In the genomic region with DNA sequence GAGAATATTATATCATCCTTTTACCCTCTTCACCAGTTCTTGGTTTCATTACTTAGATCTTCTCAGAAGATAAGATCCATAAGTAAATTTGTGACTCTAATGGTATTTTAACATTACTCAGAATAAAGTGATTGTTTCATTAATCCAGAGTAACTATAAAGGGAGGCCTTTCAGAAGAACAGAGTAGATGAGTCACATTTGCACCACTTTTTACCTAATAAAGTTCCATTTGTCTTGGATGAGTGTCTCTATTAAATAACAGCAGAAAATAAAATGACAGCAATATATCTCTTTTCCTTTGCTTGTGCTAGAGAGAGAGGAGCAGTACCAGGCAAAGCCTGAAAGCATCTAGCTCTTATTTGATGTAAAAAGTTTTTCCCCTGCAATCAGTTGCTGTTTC, we compare ENCODE assay signal across 16 cellular contexts.
A peak's percentile ranks its signal among the peaks of the same experiment; 100 is the strongest.
DNase-seq lines count a peak whose midpoint lies in the region; ATAC-seq and TF ChIP-seq lines count a peak whose summit lies in the region.
"Had no signal": no experiment of that assay in that cellular context is flagged by ENCODE, and none has a peak within 500 bp of the region (broad histone marks: within the 10 kb centered on the region; RNA-seq: fewer than 3 reads in every experiment).

No MANE protein-coding gene starts in this region.

- no peak overlapping the region for H3K9ac ChIP-seq in MM.1S (ENCODE audit: low read length)
- H3K9ac ChIP-seq: BLaER1 treated with 17β-estradiol and CSF1 and Interleukin-3, amounts not matched to agents 10 nM and 100 nM had no signal

- H3K27me3 ChIP-seq in GM23338 (ENCODE audit: insufficient read depth) (no peaks in the 10 kb centered on the region), neuron (ENCODE audit: insufficient read depth, low read length) (no peaks in the 10 kb centered on the region), MM.1S (replicated peaks; ENCODE audit: insufficient read depth, low read length) (no peaks in the 10 kb centered on the region), gastroesophageal sphincter (no peaks in the 10 kb centered on the region)
- H3K27me3 ChIP-seq: BLaER1 treated with 17β-estradiol and CSF1 and Interleukin-3, amounts not matched to agents 10 nM and 100 nM had no signal

- no peak overlapping the region for H3K4me3 Mint-ChIP-seq in GM23338
- no peak overlapping the region for H3K4me3 Mint-ChIP-seq in chondrocyte (ENCODE audit: unreplicated experiment)
- H3K4me3 Mint-ChIP-seq in activated T-cell treated with anti-CD3 and anti-CD28 coated beads, Interleukin-2, amount 50 U/mL, for 4 hours: no peak overlapping the region
- H3K4me3 Mint-ChIP-seq: B cell; CD8-positive, alpha-beta T cell had no signal

- no peak for TF ChIP-seq EP300 in gastroesophageal sphincter (IDR thresholded peaks at IDR 0.05)

- H3K36me3 Mint-ChIP-seq in GM23338 (ENCODE audit: low read depth) (no peaks in the 10 kb centered on the region), chondrocyte (ENCODE audit: low read depth) (no peaks in the 10 kb centered on the region)
- H3K36me3 Mint-ChIP-seq in activated T-cell treated with anti-CD3 and anti-CD28 coated beads, Interleukin-2, amount 50 U/mL, for 4 hours (ENCODE audit: insufficient read depth): no peaks in the 10 kb centered on the region
- H3K36me3 Mint-ChIP-seq: CD8-positive, alpha-beta T cell had no signal

- H3K9me2 ChIP-seq in GM23338 (ENCODE audit: insufficient read depth): no peaks in the 10 kb centered on the region; the same call in 1 of the 2 replicates
- H3K9me2 ChIP-seq in MM.1S (replicated peaks; ENCODE audit: insufficient read depth, low read length): no peaks in the 10 kb centered on the region

- H3K4me1 Mint-ChIP-seq in GM23338 (peaks cover 2% of the 10 kb centered on the region; the same call in 1 of the 3 replicates), chondrocyte (ENCODE audit: low read depth) (peaks cover 22% of the 10 kb centered on the region)
- H3K4me1 Mint-ChIP-seq in activated T-cell treated with anti-CD3 and anti-CD28 coated beads, Interleukin-2, amount 50 U/mL, for 4 hours (ENCODE audit: low read depth): no peaks in the 10 kb centered on the region
- H3K4me1 Mint-ChIP-seq: B cell had no signal

- H2AFZ ChIP-seq in GM23338 (peak overlapping the region; percentile 79; the same call in 1 of the 2 replicates), neuron (ENCODE audit: low read depth, low read length) (peak overlapping the region; percentile 63), MM.1S (ENCODE audit: low read length) (no peak overlapping the region)

- H4K20me1 ChIP-seq in GM23338 (replicated peaks; ENCODE audit: insufficient read depth) (no peaks in the 10 kb centered on the region), MM.1S (ENCODE audit: insufficient read depth, low read length) (no peaks in the 10 kb centered on the region)
- H4K20me1 ChIP-seq: BLaER1 treated with 17β-estradiol and CSF1 and Interleukin-3, amounts not matched to agents 10 nM and 100 nM had no signal

- no peaks in the 10 kb centered on the region for H3K4me1 ChIP-seq in GM23338 (ENCODE audit: insufficient read depth)
- peaks cover 5% of the 10 kb centered on the region for H3K4me1 ChIP-seq in neuron (ENCODE audit: insufficient read depth, low read length)
- peaks cover 3% of the 10 kb centered on the region; the same call in 1 of the 2 replicates for H3K4me1 ChIP-seq in MM.1S (ENCODE audit: low read length)
- no peaks in the 10 kb centered on the region for H3K4me1 ChIP-seq in gastroesophageal sphincter
- H3K4me1 ChIP-seq: BLaER1 treated with 17β-estradiol and CSF1 and Interleukin-3, amounts not matched to agents 10 nM and 100 nM had no signal

- ATAC-seq in GM23338: no peak
- no peak for ATAC-seq in activated T-cell treated with anti-CD3 and anti-CD28 coated beads, Interleukin-2, amount 50 U/mL, for 4 hours
- no peak for ATAC-seq in gastroesophageal sphincter
- ATAC-seq: CD8-positive, alpha-beta T cell had no signal

- H3K9me3 Mint-ChIP-seq in GM23338 (no peaks in the 10 kb centered on the region), chondrocyte (ENCODE audit: low read depth) (no peaks in the 10 kb centered on the region)
- peaks cover 12% of the 10 kb centered on the region for H3K9me3 Mint-ChIP-seq in activated T-cell treated with anti-CD3 and anti-CD28 coated beads, Interleukin-2, amount 50 U/mL, for 4 hours

- H3K79me2 ChIP-seq in GM23338 (replicated peaks; ENCODE audit: insufficient read depth) (no peaks in the 10 kb centered on the region), MM.1S (ENCODE audit: low read length) (no peaks in the 10 kb centered on the region)

- H3K4me2 ChIP-seq in GM23338 (no peak overlapping the region), MM.1S (ENCODE audit: low read depth, low read length) (no peak overlapping the region)
- H3K4me2 ChIP-seq: BLaER1 treated with 17β-estradiol and CSF1 and Interleukin-3, amounts not matched to agents 10 nM and 100 nM had no signal

- H3K36me3 ChIP-seq in GM23338 (ENCODE audit: insufficient read depth): no peaks in the 10 kb centered on the region
- no peaks in the 10 kb centered on the region for H3K36me3 ChIP-seq in neuron (ENCODE audit: insufficient read depth, low read length)
- no peaks in the 10 kb centered on the region for H3K36me3 ChIP-seq in MM.1S (replicated peaks; ENCODE audit: insufficient read depth, low read length)
- H3K36me3 ChIP-seq in gastroesophageal sphincter: no peaks in the 10 kb centered on the region
- H3K36me3 ChIP-seq: BLaER1 treated with 17β-estradiol and CSF1 and Interleukin-3, amounts not matched to agents 10 nM and 100 nM had no signal

- H3K9me3 ChIP-seq in neuron (ENCODE audit: low read length) (no peaks in the 10 kb centered on the region), MM.1S (replicated peaks; ENCODE audit: insufficient read depth, low read length) (no peaks in the 10 kb centered on the region), gastroesophageal sphincter (no peaks in the 10 kb centered on the region)
- H3K9me3 ChIP-seq: BLaER1 treated with 17β-estradiol and CSF1 and Interleukin-3, amounts not matched to agents 10 nM and 100 nM had no signal

- no peak for DNase-seq in GM23338 (ENCODE audit: low spot score)
- peak; percentile 41 for DNase-seq in OCI-M1 (lab: John Stamatoyannopoulos, UW)
- DNase-seq in chondrocyte (ENCODE audit: low spot score): no peak
- no peak for DNase-seq in MM.1S
- no peak for DNase-seq in activated T-cell treated with anti-CD3 and anti-CD28 coated beads, Interleukin-2, amount 50 U/mL, for 4 hours
- no peak for DNase-seq in DMS 273 treated with DMSO at 0.1 percent for 48 hours (lab: John Stamatoyannopoulos, UW)
- DNase-seq: CD8-positive, alpha-beta T cell; COR-L47; DMS79; GDM1; HCEC 1CT had no signal

- H3F3A ChIP-seq in GM23338 (replicated peaks; ENCODE audit: low read depth): no peaks in the 10 kb centered on the region
- no peaks in the 10 kb centered on the region for H3F3A ChIP-seq in MM.1S (ENCODE audit: insufficient read depth, low read length)

- H3K27ac Mint-ChIP-seq in GM23338 (no peak overlapping the region), chondrocyte (ENCODE audit: unreplicated experiment) (peak overlapping the region; percentile 58)
- H3K27ac Mint-ChIP-seq: B cell; CD8-positive, alpha-beta T cell had no signal

- TF ChIP-seq POLR2A in gastroesophageal sphincter (IDR thresholded peaks at IDR 0.05): no peak

- H3K27ac ChIP-seq in GM23338 (ENCODE audit: low read depth) (no peak overlapping the region), MM.1S (ENCODE audit: low read length) (no peak overlapping the region), gastroesophageal sphincter (no peak overlapping the region)
- H3K27ac ChIP-seq: BLaER1 treated with 17β-estradiol and CSF1 and Interleukin-3, amounts not matched to agents 10 nM and 100 nM; HL-60 had no signal

- no peak for TF ChIP-seq CTCF in GM23338 (conservative IDR thresholded peaks at IDR 0.05; ENCODE audit: low read depth in 2 of 2)
- no peak for TF ChIP-seq CTCF in chondrocyte (IDR thresholded peaks at IDR 0.05)
- TF ChIP-seq CTCF in MM.1S (IDR thresholded peaks at IDR 0.05; ENCODE audit: low read length): no peak
- TF ChIP-seq CTCF in gastroesophageal sphincter (IDR thresholded peaks at IDR 0.05): no peak

- H3K27me3 Mint-ChIP-seq in GM23338 (ENCODE audit: insufficient read depth, low read depth, poor library complexity) (peaks cover 2% of the 10 kb centered on the region), chondrocyte (ENCODE audit: low read depth) (no peaks in the 10 kb centered on the region)
- no peaks in the 10 kb centered on the region for H3K27me3 Mint-ChIP-seq in activated T-cell treated with anti-CD3 and anti-CD28 coated beads, Interleukin-2, amount 50 U/mL, for 4 hours (ENCODE audit: low read depth)
- H3K27me3 Mint-ChIP-seq: B cell had no signal

- H3K4me3 ChIP-seq in GM23338: no peak overlapping the region
- no peak overlapping the region for H3K4me3 ChIP-seq in neuron (ENCODE audit: low read length)
- no peak overlapping the region for H3K4me3 ChIP-seq in MM.1S (ENCODE audit: low read length)
- no peak overlapping the region for H3K4me3 ChIP-seq in gastroesophageal sphincter
- H3K4me3 ChIP-seq: BLaER1 treated with 17β-estradiol and CSF1 and Interleukin-3, amounts not matched to agents 10 nM and 100 nM had no signal

TF ChIP-seq in GM23338, 12 proteins besides CTCF, POLR2A, EP300 and RAD21 (continues in another document):
- TF ChIP-seq CREB1 (CRISPR knock-in tag; IDR thresholded peaks at IDR 0.05; ENCODE audit: low read depth) (no peak), ZNF331 (CRISPR knock-in tag; IDR thresholded peaks at IDR 0.05; ENCODE audit: low read depth) (no peak), NANOG (IDR thresholded peaks at IDR 0.05; ENCODE audit: borderline replicate concordance) (no peak), EZH2phosphoT487 (IDR thresholded peaks at IDR 0.05; ENCODE audit: unreplicated experiment) (no peak), ZNF114 (CRISPR knock-in tag; IDR thresholded peaks at IDR 0.05) (no peak)
- TF ChIP-seq, protein P1, sequence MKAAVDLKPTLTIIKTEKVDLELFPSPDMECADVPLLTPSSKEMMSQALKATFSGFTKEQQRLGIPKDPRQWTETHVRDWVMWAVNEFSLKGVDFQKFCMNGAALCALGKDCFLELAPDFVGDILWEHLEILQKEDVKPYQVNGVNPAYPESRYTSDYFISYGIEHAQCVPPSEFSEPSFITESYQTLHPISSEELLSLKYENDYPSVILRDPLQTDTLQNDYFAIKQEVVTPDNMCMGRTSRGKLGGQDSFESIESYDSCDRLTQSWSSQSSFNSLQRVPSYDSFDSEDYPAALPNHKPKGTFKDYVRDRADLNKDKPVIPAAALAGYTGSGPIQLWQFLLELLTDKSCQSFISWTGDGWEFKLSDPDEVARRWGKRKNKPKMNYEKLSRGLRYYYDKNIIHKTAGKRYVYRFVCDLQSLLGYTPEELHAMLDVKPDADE (IDR thresholded peaks at IDR 0.05): no peak
